1 cellular context compared by ENCODE assay signal in the genomic region with DNA sequence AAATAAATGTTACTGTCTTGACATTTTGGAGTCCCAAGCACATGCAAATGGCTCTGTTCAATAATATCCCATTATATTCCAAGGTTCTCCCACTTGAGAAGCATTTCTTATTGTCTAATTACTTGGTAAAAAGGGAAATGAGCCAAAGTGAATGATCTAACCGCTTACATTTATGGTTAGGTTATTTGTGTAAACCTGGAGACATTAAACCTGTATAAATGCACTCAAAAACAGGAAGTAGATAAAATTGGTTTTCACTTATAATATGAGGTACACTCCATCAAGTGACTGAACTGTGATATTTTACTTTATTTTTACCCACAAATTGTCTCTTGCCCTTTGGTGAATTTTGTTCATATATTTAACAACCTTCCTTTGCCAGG.
TF ChIP-seq lines count a peak whose summit lies in the region.

No MANE protein-coding gene starts in this region.

TF ChIP-seq in HepG2, 621 proteins besides CTCF, POLR2A, EP300 and RAD21:
- TF ChIP-seq SP140L (CRISPR knock-in tag; IDR thresholded peaks at IDR 0.05; ENCODE audit: borderline replicate concordance) (no peak), ZSCAN20 (CRISPR knock-in tag; IDR thresholded peaks at IDR 0.05; ENCODE audit: borderline replicate concordance) (no peak), ZNF746 (CRISPR knock-in tag; IDR thresholded peaks at IDR 0.05) (no peak), MEIS1 (CRISPR knock-in tag; IDR thresholded peaks at IDR 0.05; ENCODE audit: borderline replicate concordance) (no peak)
- TF ChIP-seq, protein P1, sequence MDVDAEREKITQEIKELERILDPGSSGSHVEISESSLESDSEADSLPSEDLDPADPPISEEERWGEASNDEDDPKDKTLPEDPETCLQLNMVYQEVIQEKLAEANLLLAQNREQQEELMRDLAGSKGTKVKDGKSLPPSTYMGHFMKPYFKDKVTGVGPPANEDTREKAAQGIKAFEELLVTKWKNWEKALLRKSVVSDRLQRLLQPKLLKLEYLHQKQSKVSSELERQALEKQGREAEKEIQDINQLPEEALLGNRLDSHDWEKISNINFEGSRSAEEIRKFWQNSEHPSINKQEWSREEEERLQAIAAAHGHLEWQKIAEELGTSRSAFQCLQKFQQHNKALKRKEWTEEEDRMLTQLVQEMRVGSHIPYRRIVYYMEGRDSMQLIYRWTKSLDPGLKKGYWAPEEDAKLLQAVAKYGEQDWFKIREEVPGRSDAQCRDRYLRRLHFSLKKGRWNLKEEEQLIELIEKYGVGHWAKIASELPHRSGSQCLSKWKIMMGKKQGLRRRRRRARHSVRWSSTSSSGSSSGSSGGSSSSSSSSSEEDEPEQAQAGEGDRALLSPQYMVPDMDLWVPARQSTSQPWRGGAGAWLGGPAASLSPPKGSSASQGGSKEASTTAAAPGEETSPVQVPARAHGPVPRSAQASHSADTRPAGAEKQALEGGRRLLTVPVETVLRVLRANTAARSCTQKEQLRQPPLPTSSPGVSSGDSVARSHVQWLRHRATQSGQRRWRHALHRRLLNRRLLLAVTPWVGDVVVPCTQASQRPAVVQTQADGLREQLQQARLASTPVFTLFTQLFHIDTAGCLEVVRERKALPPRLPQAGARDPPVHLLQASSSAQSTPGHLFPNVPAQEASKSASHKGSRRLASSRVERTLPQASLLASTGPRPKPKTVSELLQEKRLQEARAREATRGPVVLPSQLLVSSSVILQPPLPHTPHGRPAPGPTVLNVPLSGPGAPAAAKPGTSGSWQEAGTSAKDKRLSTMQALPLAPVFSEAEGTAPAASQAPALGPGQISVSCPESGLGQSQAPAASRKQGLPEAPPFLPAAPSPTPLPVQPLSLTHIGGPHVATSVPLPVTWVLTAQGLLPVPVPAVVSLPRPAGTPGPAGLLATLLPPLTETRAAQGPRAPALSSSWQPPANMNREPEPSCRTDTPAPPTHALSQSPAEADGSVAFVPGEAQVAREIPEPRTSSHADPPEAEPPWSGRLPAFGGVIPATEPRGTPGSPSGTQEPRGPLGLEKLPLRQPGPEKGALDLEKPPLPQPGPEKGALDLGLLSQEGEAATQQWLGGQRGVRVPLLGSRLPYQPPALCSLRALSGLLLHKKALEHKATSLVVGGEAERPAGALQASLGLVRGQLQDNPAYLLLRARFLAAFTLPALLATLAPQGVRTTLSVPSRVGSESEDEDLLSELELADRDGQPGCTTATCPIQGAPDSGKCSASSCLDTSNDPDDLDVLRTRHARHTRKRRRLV (CRISPR knock-in tag; IDR thresholded peaks at IDR 0.05): no peak
- TF ChIP-seq, protein P2, sequence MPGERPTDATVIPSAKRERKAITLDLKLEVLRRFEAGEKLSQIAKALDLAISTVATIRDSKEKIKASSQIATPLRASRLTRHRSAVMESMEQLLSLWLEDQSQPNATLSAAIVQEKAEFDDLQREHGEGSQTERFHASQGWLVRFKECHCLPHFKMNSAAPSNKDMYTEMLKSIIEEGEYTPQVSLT (CRISPR knock-in tag; IDR thresholded peaks at IDR 0.05; ENCODE audit: borderline replicate concordance, low read depth): no peak
- TF ChIP-seq, protein P3, sequence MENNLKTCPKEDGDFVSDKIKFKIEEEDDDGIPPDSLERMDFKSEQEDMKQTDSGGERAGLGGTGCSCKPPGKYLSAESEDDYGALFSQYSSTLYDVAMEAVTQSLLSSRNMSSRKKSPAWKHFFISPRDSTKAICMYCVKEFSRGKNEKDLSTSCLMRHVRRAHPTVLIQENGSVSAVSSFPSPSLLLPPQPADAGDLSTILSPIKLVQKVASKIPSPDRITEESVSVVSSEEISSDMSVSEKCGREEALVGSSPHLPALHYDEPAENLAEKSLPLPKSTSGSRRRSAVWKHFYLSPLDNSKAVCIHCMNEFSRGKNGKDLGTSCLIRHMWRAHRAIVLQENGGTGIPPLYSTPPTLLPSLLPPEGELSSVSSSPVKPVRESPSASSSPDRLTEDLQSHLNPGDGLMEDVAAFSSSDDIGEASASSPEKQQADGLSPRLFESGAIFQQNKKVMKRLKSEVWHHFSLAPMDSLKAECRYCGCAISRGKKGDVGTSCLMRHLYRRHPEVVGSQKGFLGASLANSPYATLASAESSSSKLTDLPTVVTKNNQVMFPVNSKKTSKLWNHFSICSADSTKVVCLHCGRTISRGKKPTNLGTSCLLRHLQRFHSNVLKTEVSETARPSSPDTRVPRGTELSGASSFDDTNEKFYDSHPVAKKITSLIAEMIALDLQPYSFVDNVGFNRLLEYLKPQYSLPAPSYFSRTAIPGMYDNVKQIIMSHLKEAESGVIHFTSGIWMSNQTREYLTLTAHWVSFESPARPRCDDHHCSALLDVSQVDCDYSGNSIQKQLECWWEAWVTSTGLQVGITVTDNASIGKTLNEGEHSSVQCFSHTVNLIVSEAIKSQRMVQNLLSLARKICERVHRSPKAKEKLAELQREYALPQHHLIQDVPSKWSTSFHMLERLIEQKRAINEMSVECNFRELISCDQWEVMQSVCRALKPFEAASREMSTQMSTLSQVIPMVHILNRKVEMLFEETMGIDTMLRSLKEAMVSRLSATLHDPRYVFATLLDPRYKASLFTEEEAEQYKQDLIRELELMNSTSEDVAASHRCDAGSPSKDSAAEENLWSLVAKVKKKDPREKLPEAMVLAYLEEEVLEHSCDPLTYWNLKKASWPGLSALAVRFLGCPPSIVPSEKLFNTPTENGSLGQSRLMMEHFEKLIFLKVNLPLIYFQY (CRISPR knock-in tag; IDR thresholded peaks at IDR 0.05; ENCODE audit: borderline replicate concordance): no peak
